Comparison of ENCODE assay signal across 7 cellular contexts in the genomic region with DNA sequence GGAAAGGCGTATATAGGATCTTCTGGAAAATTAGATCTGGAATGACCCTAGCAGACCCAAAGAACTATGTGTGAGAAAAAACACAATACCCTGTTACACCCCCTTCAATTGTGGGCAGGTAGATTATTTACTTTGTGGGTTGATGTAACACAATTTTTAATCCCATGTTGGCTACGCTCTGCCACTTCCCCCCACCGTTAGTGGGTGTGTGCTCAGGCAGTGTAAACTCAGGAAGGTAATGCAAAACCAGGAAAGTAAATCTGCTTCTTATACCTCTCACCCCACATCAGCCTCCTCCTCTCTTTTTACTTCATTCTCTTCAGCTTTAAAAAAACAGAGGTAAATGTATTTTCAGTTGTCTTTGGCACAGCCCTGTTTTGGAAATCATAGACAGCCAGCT. TPM values are rescaled to one million over a fixed set of nuclear protein-coding genes. Genes with fewer than 3 reads are reported as not detected.
DNase-seq lines count a peak whose midpoint lies in the region; ATAC-seq and TF ChIP-seq lines count a peak whose summit lies in the region.
"Not testable (repeated sequence)": the region's sequence is repeated elsewhere in the genome, so short reads cannot be mapped to it uniquely, and the experiment has no call there.

No MANE protein-coding gene starts in this region.

- TF ChIP-seq CTCF in PC-3 (conservative IDR thresholded peaks at IDR 0.05; ENCODE audit: low read depth, low read length); RWPE2 (IDR thresholded peaks at IDR 0.05; ENCODE audit: poor library complexity, severe bottlenecking); right lobe of liver (IDR thresholded peaks at IDR 0.05); nephron progenitor cell (IDR thresholded peaks at IDR 0.05): not testable (repeated sequence)

- H3F3A ChIP-seq in PC-3 (ENCODE audit: low read length, unreplicated experiment) = not testable (repeated sequence)

- H3K27ac Mint-ChIP-seq in nephron progenitor cell = peak overlapping the region; percentile 66

- H3K36me3 Mint-ChIP-seq in nephron progenitor cell (ENCODE audit: low read depth) = not testable (repeated sequence)

- BruUV-seq in PC-3 (replicated peaks; lab: Mats Ljungman, UMichigan) = not testable (repeated sequence)

- H3K36me3 ChIP-seq in BLaER1 treated with 17β-estradiol and CSF1 and Interleukin-3, amounts not matched to agents 10 nM and 100 nM; PC-3 (ENCODE audit: low read depth, low read length); RWPE2 (ENCODE audit: low read depth); right lobe of liver: not testable (repeated sequence)

- DNase-seq in NCI-H69 (lab: John Stamatoyannopoulos, UW) = peak; percentile 11
- DNase-seq in PC-3; RWPE2 (ENCODE audit: low spot score); left colon; right lobe of liver; nephron progenitor cell: not testable (repeated sequence)

- not testable (repeated sequence) for H3K27me3 ChIP-seq in BLaER1 treated with 17β-estradiol and CSF1 and Interleukin-3, amounts not matched to agents 10 nM and 100 nM; PC-3 (ENCODE audit: low read length); RWPE2 (ENCODE audit: insufficient read depth, poor library complexity, severe bottlenecking); right lobe of liver

- H3K4me3 ChIP-seq in BLaER1 treated with 17β-estradiol and CSF1 and Interleukin-3, amounts not matched to agents 10 nM and 100 nM; PC-3 (ENCODE audit: low read length); RWPE2 (ENCODE audit: severe bottlenecking); right lobe of liver: not testable (repeated sequence)

- H3K4me1 Mint-ChIP-seq in nephron progenitor cell = peaks cover 15% of the 10 kb centered on the region

- not testable (repeated sequence) for H2AFZ ChIP-seq in PC-3 (ENCODE audit: low read length)

- not testable (repeated sequence) for H3K4me3 Mint-ChIP-seq in nephron progenitor cell

- H3K9me3 Mint-ChIP-seq in nephron progenitor cell = not testable (repeated sequence)

- CTCF ChIA-PET in PC-3 (lab: Charles Lee) = not testable (repeated sequence)

- WGBS in right lobe of liver (ENCODE audit: insufficient coverage, low coverage, low lambda C conversion rate, missing lambda C conversion rate) = no CpG with 5 or more reads among the region's 3 CpGs

- intact Hi-C loops in PC-3 (cut with micrococcal nuclease); left colon (cut with DNase I, micrococcal nuclease); right lobe of liver (cut with DNase I): not testable (repeated sequence)

- H3K79me2 ChIP-seq in PC-3 (ENCODE audit: low read length) = not testable (repeated sequence)

- peak; percentile 62 for ATAC-seq in PC-3
- peak; percentile 24; the same call in 1 of the 3 replicates for ATAC-seq in RWPE2 (ENCODE audit: low read depth)
- peak; percentile 90 for ATAC-seq in left colon
- peak in 3 of 4 donors; percentile 7 to 54 (median 19) for ATAC-seq in right lobe of liver

- H3K9me2 ChIP-seq in PC-3 (replicated peaks; ENCODE audit: low read length) = not testable (repeated sequence)

- not testable (repeated sequence) for H3K9ac ChIP-seq in BLaER1 treated with 17β-estradiol and CSF1 and Interleukin-3, amounts not matched to agents 10 nM and 100 nM; PC-3 (ENCODE audit: low read length)

- not testable (repeated sequence) for TF ChIP-seq POLR2A in right lobe of liver (IDR thresholded peaks at IDR 0.05)

- H3K9me3 ChIP-seq in BLaER1 treated with 17β-estradiol and CSF1 and Interleukin-3, amounts not matched to agents 10 nM and 100 nM (replicated peaks in 1 of 11); PC-3 (ENCODE audit: low read length); RWPE2 (ENCODE audit: severe bottlenecking); right lobe of liver: not testable (repeated sequence)

- H3K4me1 ChIP-seq in BLaER1 treated with 17β-estradiol and CSF1 and Interleukin-3, amounts not matched to agents 10 nM and 100 nM = peaks cover 12 to 45% (median 32%) of the 10 kb centered on the region in 10 experiments; a peak in 19 of 20 replicates
- H3K4me1 ChIP-seq in PC-3 (ENCODE audit: insufficient read depth, low read length); RWPE2 (ENCODE audit: insufficient read depth, poor library complexity, severe bottlenecking); right lobe of liver: not testable (repeated sequence)

- not testable (repeated sequence) for H3K27ac ChIP-seq in BLaER1 treated with 17β-estradiol and CSF1 and Interleukin-3, amounts not matched to agents 10 nM and 100 nM; PC-3 (ENCODE audit: low read length); RWPE2 (ENCODE audit: poor library complexity, severe bottlenecking); right lobe of liver

- POLR2A ChIA-PET in PC-3 (lab: Charles Lee; ENCODE audit: unreplicated experiment) = not testable (repeated sequence)

- peak overlapping the region in 7 of 11 experiments; percentile 7 to 62 (median 53); a peak in 11 of 22 replicates for H3K4me2 ChIP-seq in BLaER1 treated with 17β-estradiol and CSF1 and Interleukin-3, amounts not matched to agents 10 nM and 100 nM
- not testable (repeated sequence) for H3K4me2 ChIP-seq in PC-3 (ENCODE audit: low read length)

- not testable (repeated sequence) for H4K20me1 ChIP-seq in BLaER1 treated with 17β-estradiol and CSF1 and Interleukin-3, amounts not matched to agents 10 nM and 100 nM; PC-3 (ENCODE audit: low read length)

- H3K27me3 Mint-ChIP-seq in nephron progenitor cell (ENCODE audit: low read depth, poor library complexity) = not testable (repeated sequence)

RNA-seq across cellular contexts. Expression of a gene that starts 43.7 kb away (rescaled TPM):
- total RNA-seq in PC-3 (2014; rRNA removed) (42.2 and 61.5 TPM in 2 replicates), left colon (10 to 100 TPM; 50.7 to 66.6 TPM), right lobe of liver (10 to 100 TPM; 32.4 to 75.2 (median 49.0) TPM)

Comparison
In these comparisons a context has a peak if more than half of its experiments do, and no peak if none do; other contexts are left out.
1. ATAC-seq: peak in every context shown above with its lines; median percentile 90 in left colon; 62 in PC-3; 24 in RWPE2; 19 in right lobe of liver.